Comparison of ENCODE assay signal across 27 cellular contexts in genomic region chr5:134430001-134430569, GRCh38. TPM values are rescaled to one million over a fixed set of nuclear protein-coding genes. Genes with fewer than 3 reads are reported as not detected.
DNase-seq lines count a peak whose midpoint lies in the region; ATAC-seq and TF ChIP-seq lines count a peak whose summit lies in the region.
"Had no signal": no experiment of that assay in that cellular context is flagged by ENCODE, and none has a peak within 500 bp of the region (broad histone marks: within the 10 kb centered on the region; RNA-seq: fewer than 3 reads in every experiment).

No MANE protein-coding gene starts in this region.

- H3K4me3 ChIP-seq in OCI-LY3 (ENCODE audit: low read length) (no peak overlapping the region), upper lobe of right lung (no peak overlapping the region)
- H3K4me3 ChIP-seq: HAP-1, lung, psoas muscle, thyroid gland had no signal

- H3K79me2 ChIP-seq in OCI-LY3 (ENCODE audit: low read length): no peaks in the 10 kb centered on the region

- H3K9me3 ChIP-seq in OCI-LY3 (ENCODE audit: insufficient read depth, low read length) (no peaks in the 10 kb centered on the region), upper lobe of right lung (no peaks in the 10 kb centered on the region)
- H3K9me3 ChIP-seq: HAP-1, neutrophil, psoas muscle, thyroid gland had no signal

- ATAC-seq in HG02870 (IDR thresholded peaks at IDR 0.05; ENCODE audit: unreplicated experiment) (peak; percentile 58), upper lobe of right lung (no peak)
- ATAC-seq: activated naive CD8-positive, alpha-beta T cell treated with anti-CD3 and anti-CD28 coated beads, Interleukin-2, amount 50 U/mL, for 24 hours; psoas muscle; Right ventricle myocardium inferior; stimulated activated naive CD8-positive, alpha-beta T cell treated with anti-CD3 and anti-CD28 coated beads, Interleukin-15, Interleukin-2, amounts not matched to agents 100 U/mL and 50 U/mL, for 24 hours had no signal

- H4K20me1 ChIP-seq in OCI-LY3 (ENCODE audit: insufficient read depth, low read length): no peaks in the 10 kb centered on the region

- intact Hi-C loops in upper lobe of right lung (cut with DNase I): no loop called here

- H3K4me2 ChIP-seq in OCI-LY3 (ENCODE audit: low read length): peak overlapping the region; percentile 34

- DNase-seq in iPS DF 19.7 (ENCODE audit: low read depth, low spot score) (peak; percentile 61), upper lobe of right lung (peak; percentile 21), NCI-H2081 treated with DMSO at 0.1 percent for 48 hours (lab: John Stamatoyannopoulos, UW) (no peak), NAMALWA (ENCODE audit: low spot score) (no peak), NCI-H2029 treated with DMSO at 0.1 percent for 48 hours (lab: John Stamatoyannopoulos, UW) (no peak)
- DNase-seq: activated CD4-positive, alpha-beta memory T cell treated with anti-CD3 and anti-CD28 coated beads for 36 hours; activated gamma-delta T cell; activated naive CD8-positive, alpha-beta T cell treated with anti-CD3 and anti-CD28 coated beads, Interleukin-2, amount 50 U/mL, for 24 hours; activated T-cell treated with anti-CD3 and anti-CD28 coated beads for 4 hours; CD4-positive, CD25-positive, alpha-beta regulatory T cell; erythroblast; hypothalamus; kidney glomerular epithelial cell; NCI-H1105; NCI-H510A treated with DMSO at 0.1 percent for 48 hours; OCI-M1; stimulated activated CD4-positive, alpha-beta T cell treated with anti-CD3 and anti-CD28 coated beads, Interleukin-1b, Interleukin-23, amount 100 ng/mL, for 48 hours; stimulated activated naive CD8-positive, alpha-beta T cell treated with anti-CD3 and anti-CD28 coated beads, Interleukin-15, Interleukin-2, amounts not matched to agents 100 U/mL and 50 U/mL, for 24 hours; T-helper 9 cell; thyroid gland had no signal

- H3K36me3 ChIP-seq in OCI-LY3 (replicated peaks; ENCODE audit: low read depth, low read length) (no peaks in the 10 kb centered on the region), upper lobe of right lung (no peaks in the 10 kb centered on the region)
- H3K36me3 ChIP-seq: HAP-1, neutrophil, thyroid gland had no signal

- TF ChIP-seq CTCF in OCI-LY3 (IDR thresholded peaks at IDR 0.05; ENCODE audit: low read depth, low read length): no peak
- TF ChIP-seq CTCF in upper lobe of right lung (IDR thresholded peaks at IDR 0.05): no peak

- peak overlapping the region; percentile 60 for H2AFZ ChIP-seq in OCI-LY3 (ENCODE audit: low read depth, low read length)

- H3K27ac ChIP-seq in OCI-LY3 (ENCODE audit: low read length): no peak overlapping the region
- no peak overlapping the region for H3K27ac ChIP-seq in upper lobe of right lung
- H3K27ac ChIP-seq: neutrophil, psoas muscle, thyroid gland had no signal

- H3K4me1 ChIP-seq in OCI-LY3 (ENCODE audit: low read length) (no peaks in the 10 kb centered on the region), upper lobe of right lung (no peaks in the 10 kb centered on the region)

- no peaks in the 10 kb centered on the region for H3K27me3 ChIP-seq in OCI-LY3 (ENCODE audit: low read depth, low read length)
- H3K27me3 ChIP-seq in upper lobe of right lung: no peaks in the 10 kb centered on the region
- H3K27me3 ChIP-seq: neutrophil, thyroid gland had no signal

- no peak overlapping the region for H3K9ac ChIP-seq in OCI-LY3 (ENCODE audit: low read length)

RNA-seq across cellular contexts. Expression of gene CDKN2AIPNL, which starts 18.4 kb away (rescaled TPM):
- 16.5 TPM for total RNA-seq in upper lobe of right lung

RNA-seq across cellular contexts. Expression of gene UBE2B, which starts 58.7 kb away (rescaled TPM):
- 94.6 TPM for total RNA-seq in upper lobe of right lung

Comparison
In these comparisons a context has a peak if more than half of its experiments do, and no peak if none do; other contexts are left out.
1. DNase-seq: peak in iPS DF 19.7 (single experiment) and upper lobe of right lung (single experiment); none in NCI-H2081 treated with DMSO at 0.1 percent for 48 hours (single experiment), NAMALWA (single experiment) and NCI-H2029 treated with DMSO at 0.1 percent for 48 hours (single experiment).